8 cellular contexts compared by ENCODE assay signal in the genomic region with DNA sequence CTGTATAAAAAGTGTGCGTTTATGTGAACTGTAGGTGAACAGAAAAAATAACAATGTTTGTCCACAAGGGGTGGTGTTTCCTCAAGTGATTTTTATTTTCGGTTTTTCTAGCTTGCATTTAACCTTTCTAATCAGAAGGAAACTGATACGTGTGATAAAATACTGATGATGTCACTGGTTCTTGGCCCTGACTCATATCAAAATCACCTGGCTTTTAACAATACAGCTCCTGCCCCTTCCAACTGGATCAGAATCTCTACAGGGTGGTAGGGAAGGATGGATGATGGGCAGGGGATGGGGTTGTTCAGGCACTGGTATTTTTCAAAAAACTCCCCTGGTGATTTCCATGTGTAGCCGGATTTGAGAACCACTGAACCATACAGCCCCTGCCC. TPM values are rescaled to one million over a fixed set of nuclear protein-coding genes. Genes with fewer than 3 reads are reported as not detected.
DNase-seq lines count a peak whose midpoint lies in the region; TF ChIP-seq lines count a peak whose summit lies in the region.

No MANE protein-coding gene starts in this region.

- H3K9me2 ChIP-seq in OCI-LY1 (ENCODE audit: low read depth, low read length): no peaks in the 10 kb centered on the region

- DNase-seq in NCI-H510A treated with DMSO at 0.1 percent for 48 hours (lab: John Stamatoyannopoulos, UW) (peak; percentile 29), NCI-H510A (lab: John Stamatoyannopoulos, UW) (no peak), HFF-Myc (ENCODE audit: extremely low read depth, low read depth) (no peak), fibroblast of peridontal ligament (ENCODE audit: extremely low read depth) (peak; percentile 41), smooth muscle cell (lab: John Stamatoyannopoulos, UW; ENCODE audit: unreplicated experiment) (no peak), inferior parietal cortex (ENCODE audit: extremely low spot score) (no peak), SHP77 (lab: John Stamatoyannopoulos, UW) (no peak)

- H3K9ac ChIP-seq in OCI-LY1 (ENCODE audit: low read length): no peak overlapping the region
- no peak overlapping the region for H3K9ac ChIP-seq in smooth muscle cell (ENCODE audit: low read depth)

- H3K9me3 ChIP-seq in OCI-LY1 (ENCODE audit: low read length): peaks cover 5% of the 10 kb centered on the region; the same call in 1 of the 2 replicates
- no peaks in the 10 kb centered on the region for H3K9me3 ChIP-seq in smooth muscle cell (replicated peaks; ENCODE audit: low read depth)

- WGBS in smooth muscle cell (ENCODE audit: low lambda C conversion rate): 70% methylated on average over 4 of the region's 4 CpGs

- H3K27me3 ChIP-seq in OCI-LY1 (ENCODE audit: insufficient read depth, low read length): peaks cover 18% of the 10 kb centered on the region; the same call in 1 of the 2 replicates
- no peaks in the 10 kb centered on the region for H3K27me3 ChIP-seq in smooth muscle cell (ENCODE audit: low read depth)

- H3K27ac ChIP-seq in OCI-LY1 (ENCODE audit: low read depth, low read length, poor library complexity, severe bottlenecking): no peak overlapping the region
- H3K27ac ChIP-seq in smooth muscle cell (ENCODE audit: low read depth): no peak overlapping the region

- H3K79me2 ChIP-seq in OCI-LY1 (ENCODE audit: insufficient read depth, low read length) (no peaks in the 10 kb centered on the region), smooth muscle cell (ENCODE audit: low read depth) (no peaks in the 10 kb centered on the region)

- H3K4me1 ChIP-seq in OCI-LY1 (ENCODE audit: insufficient read depth, low read length, severe bottlenecking): peaks cover 5% of the 10 kb centered on the region
- no peaks in the 10 kb centered on the region for H3K4me1 ChIP-seq in smooth muscle cell (ENCODE audit: low read depth)

- H4K20me1 ChIP-seq in OCI-LY1 (ENCODE audit: insufficient read depth, low read length): no peaks in the 10 kb centered on the region
- H4K20me1 ChIP-seq in smooth muscle cell (ENCODE audit: low read depth): no peaks in the 10 kb centered on the region

- H3F3A ChIP-seq in OCI-LY1 (ENCODE audit: insufficient read depth, low read length) (no peaks in the 10 kb centered on the region), smooth muscle cell (ENCODE audit: low read depth) (no peaks in the 10 kb centered on the region)

- H2AFZ ChIP-seq in OCI-LY1 (ENCODE audit: low read length) (no peak overlapping the region), smooth muscle cell (ENCODE audit: low read depth) (no peak overlapping the region)

- H3K36me3 ChIP-seq in OCI-LY1 (ENCODE audit: insufficient read depth, low read length): no peaks in the 10 kb centered on the region; the same call in 1 of the 2 replicates
- no peaks in the 10 kb centered on the region for H3K36me3 ChIP-seq in smooth muscle cell (ENCODE audit: low read depth)

- H3K4me2 ChIP-seq in OCI-LY1 (ENCODE audit: low read length): peak overlapping the region; percentile 49; the same call in 1 of the 2 replicates
- H3K4me2 ChIP-seq in smooth muscle cell: no peak overlapping the region

- no peak overlapping the region for H3K4me3 ChIP-seq in HFF-Myc (replicated peaks; ENCODE audit: low read depth, low read length)
- H3K4me3 ChIP-seq in OCI-LY1 (ENCODE audit: low read depth, low read length, poor library complexity, severe bottlenecking): no peak overlapping the region
- no peak overlapping the region for H3K4me3 ChIP-seq in smooth muscle cell

- TF ChIP-seq CTCF in HFF-Myc (IDR thresholded peaks at IDR 0.05; ENCODE audit: low read depth, low read length, missing control alignments): peak; percentile 32
- peak; percentile 63 for TF ChIP-seq CTCF in OCI-LY1 (IDR thresholded peaks at IDR 0.05; ENCODE audit: low read length)
- TF ChIP-seq CTCF in smooth muscle cell (IDR thresholded peaks at IDR 0.05; ENCODE audit: borderline replicate concordance, insufficient read depth, poor library complexity, severe bottlenecking): peak; percentile 30

RNA-seq across cellular contexts. Expression of a gene that starts 10.9 kb away (rescaled TPM):
- total RNA-seq in smooth muscle cell: under 0.01 TPM in 1 of 2 replicates, not detected in the other
- polyA plus RNA-seq in smooth muscle cell: not detected in 2 replicates

RNA-seq across cellular contexts. Expression of a gene that starts 39.7 kb away (rescaled TPM):
- total RNA-seq in smooth muscle cell: 55.6 and 58.4 TPM in 2 replicates
- polyA plus RNA-seq in smooth muscle cell: 38.1 and 46.9 TPM in 2 replicates

Comparison
In these comparisons a context has a peak if more than half of its experiments do, and no peak if none do; other contexts are left out.
1. DNase-seq: peak in NCI-H510A treated with DMSO at 0.1 percent for 48 hours (single experiment) and fibroblast of peridontal ligament (single experiment); none in NCI-H510A (single experiment), HFF-Myc (single experiment), smooth muscle cell (single experiment), inferior parietal cortex (single experiment) and SHP77 (0 of 2).
2. Peak in every context shown above with its lines, with median percentiles within 50 percentile points of each other: CTCF ChIP-seq.